In the genomic region with DNA sequence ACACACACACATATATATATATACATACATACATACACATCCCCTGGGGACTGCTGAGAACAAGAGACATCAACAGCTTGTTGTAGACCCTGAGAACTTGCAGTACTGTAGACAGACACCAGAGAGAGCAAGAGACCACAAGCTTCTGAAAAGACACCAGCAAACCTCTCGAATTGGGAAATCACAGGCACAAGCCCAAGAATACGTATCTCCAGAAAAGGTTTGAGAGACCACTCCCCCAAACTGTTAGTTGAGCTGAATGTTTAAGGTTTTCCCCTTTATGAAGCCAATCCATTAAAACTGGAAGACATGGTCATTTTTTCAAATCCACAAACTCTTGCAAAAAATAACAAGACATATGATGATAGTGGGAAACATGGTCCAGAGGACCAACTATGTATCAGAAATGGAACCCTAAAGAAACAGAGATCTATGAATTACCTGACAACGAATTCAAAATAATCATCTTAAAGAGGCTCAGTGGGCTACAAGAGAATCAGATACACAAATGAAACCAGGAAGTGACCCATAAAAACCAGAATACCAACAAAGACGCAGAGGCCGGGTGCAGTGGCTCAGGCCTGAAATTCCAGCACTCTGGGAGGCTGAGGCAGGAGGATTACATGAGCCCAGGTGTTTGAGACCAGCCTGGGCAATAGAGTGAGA, we compare ENCODE assay signal across 8 cellular contexts. TPM values are rescaled to one million over a fixed set of nuclear protein-coding genes. Genes with fewer than 3 reads are reported as not detected.
DNase-seq lines count a peak whose midpoint lies in the region; ATAC-seq and TF ChIP-seq lines count a peak whose summit lies in the region.

No MANE protein-coding gene starts in this region.

- H3K4me3 Mint-ChIP-seq in activated CD8-positive, alpha-beta T cell treated with anti-CD3 and anti-CD28 coated beads, Interleukin-2, amount 10 ng/mL, durations not matched to agents 7 days and 5 days, result no peak overlapping the region

- H3K36me3 ChIP-seq in HEK293 (ENCODE audit: control insufficient read depth in 2 of 2, insufficient read depth in 1 of 2, low read length in 2 of 2) (no peaks in the 10 kb centered on the region), neutrophil (no peaks in the 10 kb centered on the region)

- DNase-seq in Caki2 (ENCODE audit: low read depth) (peak; percentile 39), NCI-H748 treated with DMSO at 0.1 percent for 48 hours (lab: John Stamatoyannopoulos, UW) (peak; percentile 98), foreskin keratinocyte (peak in 1 of 2 donors; percentile 66)
- DNase-seq in activated CD8-positive, alpha-beta T cell treated with anti-CD3 and anti-CD28 coated beads, Interleukin-2, amount 10 ng/mL, durations not matched to agents 7 days and 5 days, result peak; percentile 77

- H3K4me1 ChIP-seq in HEK293 (ENCODE audit: control insufficient read depth, insufficient read depth, low read length) (no peaks in the 10 kb centered on the region), foreskin keratinocyte (peaks cover 11% of the 10 kb centered on the region), neutrophil (ENCODE audit: control insufficient read depth in 1 of 2, insufficient read depth in 1 of 2, low read depth in 1 of 2, low read length in 1 of 2) (no peaks in the 10 kb centered on the region)

- no peak overlapping the region for H3K27ac Mint-ChIP-seq in activated CD8-positive, alpha-beta T cell treated with anti-CD3 and anti-CD28 coated beads, Interleukin-2, amount 10 ng/mL, durations not matched to agents 7 days and 5 days

- no peak overlapping the region for H3K27ac ChIP-seq in HEK293 (ENCODE audit: extremely low read depth, low read depth, low read length)
- no peak overlapping the region for H3K27ac ChIP-seq in foreskin keratinocyte
- no peak overlapping the region for H3K27ac ChIP-seq in neutrophil

- CTCF ChIA-PET in HEK293 (lab: Yijun Ruan, JAX), result interaction anchor here (0.5 to 7.6 kb wide), 40 partner anchors 9 to 501 kb away, joined by 3 to 298 read pairs (median 3); a partner anchor contains a TSS
- CTCF ChIA-PET in activated CD8-positive, alpha-beta T cell treated with anti-CD3 and anti-CD28 coated beads, Interleukin-2, amount 10 ng/mL, durations not matched to agents 7 days and 5 days (lab: Charles Lee), result interaction anchor here (0.6 to 10.5 kb wide), 44 partner anchors 9 to 815 kb away, joined by 3 to 401 read pairs (median 4); a partner anchor contains a TSS

- no peaks in the 10 kb centered on the region for H3K27me3 ChIP-seq in foreskin keratinocyte
- peaks cover 4% of the 10 kb centered on the region for H3K27me3 ChIP-seq in neutrophil

- H3K9me3 ChIP-seq in HEK293 (ENCODE audit: control insufficient read depth, insufficient read depth, low read depth, low read length) (no peaks in the 10 kb centered on the region), neutrophil (no peaks in the 10 kb centered on the region)

- POLR2A ChIA-PET in HEK293 (lab: Yijun Ruan, JAX), result interaction anchor here (1.0 kb wide), 1 partner anchor 145 kb away, joined by 3 read pairs; no protein-coding TSS in a partner anchor
- POLR2A ChIA-PET in activated CD8-positive, alpha-beta T cell treated with anti-CD3 and anti-CD28 coated beads, Interleukin-2, amount 10 ng/mL, durations not matched to agents 7 days and 5 days (lab: Charles Lee), result interaction anchor here (0.6 to 1.4 kb wide), 4 partner anchors 8 to 163 kb away, joined by 3 to 8 read pairs (median 3); no protein-coding TSS in a partner anchor

- TF ChIP-seq CTCF in HEK293 (tag by site-specific recombination; IDR thresholded peaks at IDR 0.05), result peak; percentile 39; the same call in 1 of the 2 replicates
- peak; percentile 89 for TF ChIP-seq CTCF in foreskin keratinocyte (conservative IDR thresholded peaks at IDR 0.05)
- TF ChIP-seq CTCF in neutrophil (IDR thresholded peaks at IDR 0.05), result peak; percentile 77

- H3K27me3 Mint-ChIP-seq in activated CD8-positive, alpha-beta T cell treated with anti-CD3 and anti-CD28 coated beads, Interleukin-2, amount 10 ng/mL, durations not matched to agents 7 days and 5 days (ENCODE audit: low read depth), result peaks cover 8% of the 10 kb centered on the region

- peaks cover 11% of the 10 kb centered on the region for H3K36me3 Mint-ChIP-seq in activated CD8-positive, alpha-beta T cell treated with anti-CD3 and anti-CD28 coated beads, Interleukin-2, amount 10 ng/mL, durations not matched to agents 7 days and 5 days (ENCODE audit: low read depth)

- peak; percentile 76 for ATAC-seq in activated CD8-positive, alpha-beta T cell treated with anti-CD3 and anti-CD28 coated beads, Interleukin-2, amount 10 ng/mL, durations not matched to agents 7 days and 5 days
- ATAC-seq in foreskin keratinocyte, result peak; percentile 51
- ATAC-seq in HG03175 (IDR thresholded peaks at IDR 0.05; ENCODE audit: unreplicated experiment), result no peak
- ATAC-seq in HG02678 (IDR thresholded peaks at IDR 0.05; ENCODE audit: unreplicated experiment), result no peak

- peaks cover 12% of the 10 kb centered on the region for H3K4me1 Mint-ChIP-seq in activated CD8-positive, alpha-beta T cell treated with anti-CD3 and anti-CD28 coated beads, Interleukin-2, amount 10 ng/mL, durations not matched to agents 7 days and 5 days (ENCODE audit: low read depth)

- H3K9me3 Mint-ChIP-seq in activated CD8-positive, alpha-beta T cell treated with anti-CD3 and anti-CD28 coated beads, Interleukin-2, amount 10 ng/mL, durations not matched to agents 7 days and 5 days (ENCODE audit: insufficient read depth), result no peaks in the 10 kb centered on the region

- no peak overlapping the region for H3K4me3 ChIP-seq in HEK293 (ENCODE audit: low read depth, low read length)
- H3K4me3 ChIP-seq in neutrophil (ENCODE audit: low read depth in 1 of 2, low read length in 1 of 2), result no peak overlapping the region

- in situ Hi-C loops in Caki2 (cut with HindIII; ENCODE audit: low pct_unique_long_range_greater_than_20kb, low sequenced_read_pairs), result no loop called here

TF ChIP-seq in HEK293, 187 proteins besides CTCF, POLR2A, EP300 and RAD21:
- TF ChIP-seq ZNF654 (tag by site-specific recombination; IDR thresholded peaks at IDR 0.05; ENCODE audit: low read depth) (peak; percentile 66), ZNF670 (tag by site-specific recombination; IDR thresholded peaks at IDR 0.05; ENCODE audit: low read depth) (no peak)
- TF ChIP-seq, protein P1, sequence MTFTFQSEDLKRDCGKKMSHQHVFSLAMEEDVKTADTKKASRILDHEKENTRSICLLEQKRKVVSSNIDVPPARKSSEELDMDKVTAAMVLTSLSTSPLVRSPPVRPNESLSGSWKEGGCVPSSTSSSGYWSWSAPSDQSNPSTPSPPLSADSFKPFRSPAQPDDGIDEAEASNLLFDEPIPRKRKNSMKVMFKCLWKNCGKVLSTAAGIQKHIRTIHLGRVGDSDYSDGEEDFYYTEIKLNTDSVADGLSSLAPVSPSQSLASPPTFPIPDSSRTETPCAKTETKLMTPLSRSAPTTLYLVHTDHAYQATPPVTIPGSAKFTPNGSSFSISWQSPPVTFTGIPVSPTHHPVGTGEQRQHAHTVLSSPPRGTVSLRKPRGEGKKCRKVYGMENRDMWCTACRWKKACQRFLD (tag by site-specific recombination; IDR thresholded peaks at IDR 0.05), result no peak

RNA-seq across cellular contexts. Expression of a gene that starts 45.1 kb away (rescaled TPM):
- total RNA-seq in Caki2 (2014; rRNA removed; shearing (Covaris generic); ENCODE audit: low replicate concordance), result 549 and 560 TPM in 2 replicates
- total RNA-seq in activated CD8-positive, alpha-beta T cell treated with anti-CD3 and anti-CD28 coated beads, Interleukin-2, amount 10 ng/mL, durations not matched to agents 7 days and 5 days, result 100 to 1,000 TPM; 113 to 123 TPM
- 204 and 209 TPM in 2 replicates for total RNA-seq in foreskin keratinocyte
- 178 and 182 TPM in 2 replicates for polyA plus RNA-seq in foreskin keratinocyte

Comparison
In these comparisons a context has a peak if more than half of its experiments do, and no peak if none do; other contexts are left out.
1. CTCF ChIP-seq: peak in every context shown above with its lines; median percentile 89 in foreskin keratinocyte; 77 in neutrophil; 39 in HEK293.
2. ATAC-seq: peak in activated CD8-positive, alpha-beta T cell treated with anti-CD3 and anti-CD28 coated beads, Interleukin-2, amount 10 ng/mL, durations not matched to agents 7 days and 5 days (single experiment) and foreskin keratinocyte (single experiment); none in HG03175 (single experiment) and HG02678 (single experiment).